8 cellular contexts compared by ENCODE assay signal in the genomic region with DNA sequence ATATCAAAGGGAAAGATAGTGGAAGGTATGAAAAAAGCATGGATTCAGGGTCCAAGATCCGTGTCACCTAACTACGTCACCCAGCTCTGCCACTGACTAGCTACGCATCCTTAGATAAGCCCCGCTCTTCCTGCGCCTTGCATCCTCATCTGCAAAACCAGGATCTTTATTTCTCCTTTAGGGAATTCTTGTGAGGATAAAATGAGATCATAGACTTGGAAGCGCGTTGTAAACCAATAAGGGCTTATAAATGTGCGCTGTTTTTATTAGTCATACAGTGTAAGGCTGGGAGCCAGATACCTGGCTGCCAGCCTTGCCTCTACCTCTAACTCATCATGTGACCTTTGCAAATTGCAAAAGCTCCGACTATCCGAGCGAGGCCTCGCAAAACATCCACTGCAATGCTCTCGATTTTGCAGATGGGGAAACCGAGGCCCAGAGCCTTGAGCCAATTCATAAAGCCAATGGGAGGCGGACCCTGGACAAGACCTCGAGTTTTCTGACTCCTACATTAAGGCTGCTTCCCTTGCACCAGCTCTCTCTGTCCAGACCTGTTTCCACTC. TPM values are rescaled to one million over a fixed set of nuclear protein-coding genes. Genes with fewer than 3 reads are reported as not detected.
DNase-seq lines count a peak whose midpoint lies in the region; ATAC-seq and TF ChIP-seq lines count a peak whose summit lies in the region.

No MANE protein-coding gene starts in this region.

- peaks cover 43% of the 10 kb centered on the region for H3K79me2 ChIP-seq in SK-N-SH (ENCODE audit: insufficient read depth)

- H3K9me3 Mint-ChIP-seq in naive B cell: peaks cover 0 to 2% (median 0%) of the 10 kb centered on the region in 7 donors

- no peak for TF ChIP-seq EP300 in SK-N-SH (IDR thresholded peaks at IDR 0.05; ENCODE audit: borderline replicate concordance in 1 of 2, low read depth in 1 of 2, low read length in 1 of 2)

- H3K27me3 Mint-ChIP-seq in naive B cell: no peaks in the 10 kb centered on the region

- no peaks in the 10 kb centered on the region for H3F3A ChIP-seq in SK-N-SH (replicated peaks; ENCODE audit: insufficient read depth)

- WGBS in SK-N-SH (ENCODE audit: low lambda C conversion rate): 3% methylated on average over 12 of the region's 16 CpGs

- peak overlapping the region; percentile 92 for H3K4me2 ChIP-seq in SK-N-SH

- 0 out of 2 replicates have a peak overlapping the region, but pooled peaks have one; percentile 54 for H2AFZ ChIP-seq in SK-N-SH (ENCODE audit: low read depth)

- H3K4me3 ChIP-seq in SK-N-SH (ENCODE audit: low read depth in 2 of 2, low read length in 1 of 2): peak overlapping the region; percentile 92 to 99
- peak overlapping the region; percentile 77 for H3K4me3 ChIP-seq in effector memory CD4-positive, alpha-beta T cell (ENCODE audit: insufficient read depth, low read depth, low read length, poor library complexity, severe bottlenecking)

- H3K9me3 ChIP-seq in SK-N-SH: no peaks in the 10 kb centered on the region
- no peaks in the 10 kb centered on the region for H3K9me3 ChIP-seq in effector memory CD4-positive, alpha-beta T cell (ENCODE audit: control insufficient read depth, low read length)

- peaks cover 16 to 34% of the 10 kb centered on the region in 2 experiments for H3K36me3 ChIP-seq in SK-N-SH (replicated peaks in 1 of 2; ENCODE audit: control insufficient read depth in 1 of 2, insufficient read depth in 2 of 2, low read length in 1 of 2)
- H3K36me3 ChIP-seq in effector memory CD4-positive, alpha-beta T cell (ENCODE audit: control insufficient read depth, insufficient read depth, low read length): peaks cover 31% of the 10 kb centered on the region

- H3K36me3 Mint-ChIP-seq in naive B cell: peaks cover 4 to 7% of the 10 kb centered on the region in 2 donors

- peak overlapping the region; percentile 91 to 98 (median 95) for H3K4me3 Mint-ChIP-seq in naive B cell

- POLR2A ChIA-PET in SK-N-SH (lab: Yijun Ruan, JAX): interaction anchor here (1.1 to 2.2 kb wide), 2 partner anchors 9 to 256 kb away, joined by 3 to 8 read pairs; partner anchors contain the start of genes TMEM109 and VPS37C

- H3K9ac ChIP-seq in SK-N-SH: peak overlapping the region; percentile 89

- ATAC-seq in naive B cell (ENCODE audit: low read depth in 2 of 2) (no peak), HG02938 (IDR thresholded peaks at IDR 0.05; ENCODE audit: unreplicated experiment) (no peak), GM19328 (IDR thresholded peaks at IDR 0.05; ENCODE audit: unreplicated experiment) (no peak)

- peak overlapping the region; percentile 47 to 93 (median 76) for H3K27ac Mint-ChIP-seq in naive B cell

- H3K4me1 ChIP-seq in SK-N-SH (ENCODE audit: control insufficient read depth in 1 of 2, insufficient read depth in 2 of 2, low read depth in 1 of 2, low read length in 1 of 2): peaks cover 0 to 17% of the 10 kb centered on the region in 2 experiments; a peak in 2 of 4 replicates
- H3K4me1 ChIP-seq in effector memory CD4-positive, alpha-beta T cell (ENCODE audit: control insufficient read depth, insufficient read depth, low read length, poor library complexity, severe bottlenecking): peaks cover 18% of the 10 kb centered on the region

- no peak for TF ChIP-seq RAD21 in SK-N-SH (IDR thresholded peaks at IDR 0.05; ENCODE audit: low read length)

- H4K20me1 ChIP-seq in SK-N-SH (ENCODE audit: insufficient read depth): peaks cover 23% of the 10 kb centered on the region

- H3K27me3 ChIP-seq in SK-N-SH (ENCODE audit: insufficient read depth): no peaks in the 10 kb centered on the region
- H3K27me3 ChIP-seq in effector memory CD4-positive, alpha-beta T cell (replicated peaks; ENCODE audit: control insufficient read depth, insufficient read depth, low read length, poor library complexity, severe bottlenecking): no peaks in the 10 kb centered on the region

- DNase-seq in activated CD8-positive, alpha-beta memory T cell treated with anti-CD3 and anti-CD28 coated beads for 24 hours: peak; percentile 69
- DNase-seq in activated CD8-positive, alpha-beta memory T cell treated with anti-CD3 and anti-CD28 coated beads, Interleukin-2, amount 50 U/mL, for 4 hours: no peak
- peak; percentile 60 for DNase-seq in SK-N-SH
- no peak for DNase-seq in effector memory CD4-positive, alpha-beta T cell
- no peak for DNase-seq in naive B cell
- DNase-seq in NCI-H187 treated with DMSO at 0.1 percent for 48 hours (lab: John Stamatoyannopoulos, UW): no peak

- H3K9me2 ChIP-seq in SK-N-SH: no peaks in the 10 kb centered on the region

- H3K4me1 Mint-ChIP-seq in naive B cell: peaks cover 58 to 70% (median 69%) of the 10 kb centered on the region in 3 donors

- H3K27ac ChIP-seq in SK-N-SH (ENCODE audit: low read depth in 2 of 2, low read length in 1 of 2): peak overlapping the region; percentile 83 to 90
- H3K27ac ChIP-seq in effector memory CD4-positive, alpha-beta T cell (ENCODE audit: insufficient read depth, low read length, poor library complexity, severe bottlenecking): peak overlapping the region; percentile 88

- no peak for TF ChIP-seq CTCF in SK-N-SH (IDR thresholded peaks at IDR 0.05)

- CTCF ChIA-PET in SK-N-SH (lab: Yijun Ruan, JAX): interaction anchor here (0.6 to 21.9 kb wide), 5 partner anchors 10 to 542 kb away, joined by 3 to 550 read pairs (median 5); partner anchors contain the start of gene CCDC86

TF ChIP-seq in SK-N-SH, 30 proteins besides CTCF, POLR2A, EP300 and RAD21:
- TF ChIP-seq GABPA (IDR thresholded peaks at IDR 0.05; ENCODE audit: low read depth) (no peak), POLR2AphosphoS5 (IDR thresholded peaks at IDR 0.05; ENCODE audit: low read depth, low read length) (no peak), IRF3 (IDR thresholded peaks at IDR 0.05; ENCODE audit: low read depth, low read length) (no peak), MXI1 (IDR thresholded peaks at IDR 0.05; ENCODE audit: low read depth, low read length) (peak; percentile 15; the same call in 1 of the 2 replicates)
- TF ChIP-seq, protein P1, sequence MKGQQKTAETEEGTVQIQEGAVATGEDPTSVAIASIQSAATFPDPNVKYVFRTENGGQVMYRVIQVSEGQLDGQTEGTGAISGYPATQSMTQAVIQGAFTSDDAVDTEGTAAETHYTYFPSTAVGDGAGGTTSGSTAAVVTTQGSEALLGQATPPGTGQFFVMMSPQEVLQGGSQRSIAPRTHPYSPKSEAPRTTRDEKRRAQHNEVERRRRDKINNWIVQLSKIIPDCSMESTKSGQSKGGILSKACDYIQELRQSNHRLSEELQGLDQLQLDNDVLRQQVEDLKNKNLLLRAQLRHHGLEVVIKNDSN (IDR thresholded peaks at IDR 0.05; ENCODE audit: borderline replicate concordance, low read depth): peak; percentile 61; the same call in 1 of the 2 replicates

RNA-seq across cellular contexts. Expression of gene PRPF19, which starts 0.8 kb away (rescaled TPM):
- polyA plus RNA-seq in SK-N-SH (2012; rRNA removed) (44.0 and 58.9 TPM in 2 replicates), naive B cell (ENCODE audit: low read depth in 6 of 6) (10 to 100 TPM in 5 of 6 donors, 1 to 10 TPM in 1; 5.6 to 19.3 (median 15.6) TPM)
- polyA plus RNA-seq in SK-N-SH (2012; cell fraction: cytosol; rRNA removed): 36.1 and 49.0 TPM in 2 replicates
- polyA plus RNA-seq in SK-N-SH (2012; cell fraction: nucleus; rRNA removed): 55.2 and 72.4 TPM in 2 replicates

RNA-seq across cellular contexts. Expression of gene TMEM109, which starts 8.3 kb away (rescaled TPM):
- polyA plus RNA-seq in SK-N-SH (2012; rRNA removed) (38.0 and 52.7 TPM in 2 replicates), naive B cell (ENCODE audit: low read depth in 6 of 6) (100 to 1,000 TPM; 286 to 521 (median 315) TPM)
- 33.3 and 44.2 TPM in 2 replicates for polyA plus RNA-seq in SK-N-SH (2012; cell fraction: cytosol; rRNA removed)
- polyA plus RNA-seq in SK-N-SH (2012; cell fraction: nucleus; rRNA removed): 23.4 and 25.2 TPM in 2 replicates

RNA-seq across cellular contexts. Expression of gene TMEM132A, which starts 18.6 kb away (rescaled TPM):
- polyA plus RNA-seq in SK-N-SH (2012; rRNA removed) (62.2 and 66.9 TPM in 2 replicates), naive B cell (ENCODE audit: low read depth in 6 of 6) (1 to 10 TPM in 1 of 6 donors, under 1 TPM in 3, not detected in 2; 0.23 to 1.2 (median 0.40) TPM)
- polyA plus RNA-seq in SK-N-SH (2012; cell fraction: cytosol; rRNA removed): 30.0 and 50.0 TPM in 2 replicates
- 225 and 315 TPM in 2 replicates for polyA plus RNA-seq in SK-N-SH (2012; cell fraction: nucleus; rRNA removed)

RNA-seq across cellular contexts. Expression of gene ZP1, which starts 38.3 kb away (rescaled TPM):
- polyA plus RNA-seq in SK-N-SH (2012; rRNA removed) (not detected in 2 replicates), naive B cell (ENCODE audit: low read depth in 6 of 6) (not detected)
- polyA plus RNA-seq in SK-N-SH (2012; cell fraction: cytosol; rRNA removed): 0.01 TPM in 1 of 2 replicates, not detected in the other
- 0.37 and 0.79 TPM in 2 replicates for polyA plus RNA-seq in SK-N-SH (2012; cell fraction: nucleus; rRNA removed)

RNA-seq across cellular contexts. Expression of gene SLC15A3, which starts 46.3 kb away (rescaled TPM):
- polyA plus RNA-seq in SK-N-SH (2012; rRNA removed) (0.13 TPM in 1 of 2 replicates, not detected in the other), naive B cell (ENCODE audit: low read depth in 6 of 6) (10 to 100 TPM in 5 of 6 donors, 1 to 10 TPM in 1; 7.0 to 18.1 (median 15.9) TPM)
- 0.03 TPM in 1 of 2 replicates, not detected in the other for polyA plus RNA-seq in SK-N-SH (2012; cell fraction: cytosol; rRNA removed)
- 0.17 and 0.39 TPM in 2 replicates for polyA plus RNA-seq in SK-N-SH (2012; cell fraction: nucleus; rRNA removed)

Comparison
In these comparisons a context has a peak if more than half of its experiments do, and no peak if none do; other contexts are left out.
1. DNase-seq: peak in activated CD8-positive, alpha-beta memory T cell treated with anti-CD3 and anti-CD28 coated beads for 24 hours (single experiment) and SK-N-SH (single experiment); none in activated CD8-positive, alpha-beta memory T cell treated with anti-CD3 and anti-CD28 coated beads, Interleukin-2, amount 50 U/mL, for 4 hours (single experiment), effector memory CD4-positive, alpha-beta T cell (0 of 3), naive B cell (single experiment) and NCI-H187 treated with DMSO at 0.1 percent for 48 hours (single experiment).
2. RNA of gene TMEM132A, which starts 18.6 kb away (polyA plus RNA-seq): 30.0 to 315 TPM in SK-N-SH; 0.23 to 1.2 TPM in naive B cell; every median in the first group is over 10 times any median in the second.